Comparison of ENCODE assay signal across 15 cellular contexts in the genomic region with DNA sequence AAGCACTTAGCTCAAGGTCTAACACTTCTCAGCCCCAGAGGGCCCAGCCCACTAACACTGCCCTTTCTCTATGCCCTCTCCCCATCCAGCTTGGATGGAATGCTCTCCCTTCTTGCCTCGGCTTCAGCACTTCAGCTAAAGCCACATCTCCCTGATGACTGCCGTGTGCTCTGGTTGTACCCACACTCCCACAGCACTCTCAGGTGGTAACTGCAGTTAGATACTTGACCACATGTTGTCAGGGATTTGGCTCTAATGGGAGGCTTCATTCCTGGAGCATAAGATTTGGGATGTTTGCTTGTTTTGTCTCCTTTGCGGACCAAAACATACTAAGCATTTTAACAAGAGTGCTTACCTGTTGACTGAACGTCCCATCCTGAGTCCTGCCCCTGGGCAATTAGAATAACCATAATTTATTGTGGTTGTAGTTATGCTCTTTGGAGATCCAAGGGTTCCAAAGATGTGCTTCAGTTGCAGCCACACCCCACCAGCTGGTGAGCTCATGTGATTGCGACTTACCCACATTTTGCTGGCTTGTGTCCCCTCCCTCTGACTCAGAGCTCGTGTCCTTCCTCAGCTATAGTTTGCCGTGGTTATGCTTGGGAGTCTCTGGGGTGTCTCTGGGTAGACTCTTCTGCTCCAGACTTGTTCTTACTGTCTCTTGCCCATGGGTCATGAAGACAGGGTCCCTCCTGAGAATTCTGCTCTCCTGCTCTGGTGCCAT. TPM values are rescaled to one million over a fixed set of nuclear protein-coding genes. Genes with fewer than 3 reads are reported as not detected.
DNase-seq lines count a peak whose midpoint lies in the region; ATAC-seq and TF ChIP-seq lines count a peak whose summit lies in the region.
"Had no signal": no experiment of that assay in that cellular context is flagged by ENCODE, and none has a peak within 500 bp of the region (broad histone marks: within the 10 kb centered on the region; RNA-seq: fewer than 3 reads in every experiment).

No MANE protein-coding gene starts in this region.

- no peak for TF ChIP-seq CTCF in sigmoid colon (IDR thresholded peaks at IDR 0.05)

- TF ChIP-seq POLR2A in sigmoid colon (IDR thresholded peaks at IDR 0.05) = no peak

- no peak overlapping the region for H3K4me3 ChIP-seq in sigmoid colon
- H3K4me3 ChIP-seq: tibial nerve had no signal

- H3K4me1 ChIP-seq in sigmoid colon = no peaks in the 10 kb centered on the region
- H3K4me1 ChIP-seq: tibial nerve had no signal

- peak; percentile 21 for DNase-seq in SIG-M5 treated with dmso at 0.1 percent for 504 hours (lab: John Stamatoyannopoulos, UW; ENCODE audit: unreplicated experiment)
- DNase-seq in SIG-M5 (lab: John Stamatoyannopoulos, UW) = no peak
- DNase-seq in NOMO-1 treated with DMSO at 0.1 percent for 48 hours (lab: John Stamatoyannopoulos, UW; ENCODE audit: unreplicated experiment) = peak; percentile 24
- peak; percentile 60 for DNase-seq in fibroblast of gingiva (ENCODE audit: low read depth)
- DNase-seq in sigmoid colon = no peak
- no peak for DNase-seq in UCSD-AML1 (lab: John Stamatoyannopoulos, UW; ENCODE audit: unreplicated experiment)
- DNase-seq in COR-L47 (lab: John Stamatoyannopoulos, UW) = no peak
- DNase-seq: activated naive CD4-positive, alpha-beta T cell treated with anti-CD3 and anti-CD28 coated beads for 36 hours; left cardiac atrium; natural killer cell; NCI-H82; small intestine had no signal

- H3K27me3 ChIP-seq in sigmoid colon = peaks cover 0 to under 1% (median 0%) of the 10 kb centered on the region in 3 donors

- no peak overlapping the region for H3K27ac ChIP-seq in sigmoid colon
- H3K27ac ChIP-seq: tibial nerve had no signal

- intact Hi-C loops in sigmoid colon (cut with DNase I) = no loop called here

- no peak for TF ChIP-seq EP300 in sigmoid colon (IDR thresholded peaks at IDR 0.05)

- no peaks in the 10 kb centered on the region for H3K9me3 ChIP-seq in sigmoid colon
- H3K9me3 ChIP-seq: tibial nerve had no signal

- H3K36me3 ChIP-seq in sigmoid colon = no peaks in the 10 kb centered on the region
- H3K36me3 ChIP-seq: tibial nerve had no signal

- no peak for ATAC-seq in HG03045 (IDR thresholded peaks at IDR 0.05; ENCODE audit: unreplicated experiment)
- ATAC-seq: natural killer cell had no signal

- 78% methylated on average over 7 of the region's 7 CpGs for WGBS in sigmoid colon, 2 donors

RNA-seq across cellular contexts. Expression of a gene that starts 7.7 kb away (rescaled TPM):
- not detected for total RNA-seq in sigmoid colon
- polyA plus RNA-seq in sigmoid colon = under 1 TPM in 1 of 3 donors, not detected in 2; 0.60 TPM
- total RNA-seq: A673; activated naive CD4-positive, alpha-beta T cell treated with anti-CD3 and anti-CD28 coated beads for 36 hours; natural killer cell; tibial nerve had no signal

RNA-seq across cellular contexts. Expression of a gene that starts 52.2 kb away (rescaled TPM):
- 1 to 10 TPM in 3 of 4 donors, under 1 TPM in 1; 0.27 to 5.3 (median 2.0) TPM for total RNA-seq in sigmoid colon
- 1 to 10 TPM in 2 of 3 donors, under 1 TPM in 1; 0.69 to 2.1 (median 1.2) TPM for polyA plus RNA-seq in sigmoid colon
- total RNA-seq: activated naive CD4-positive, alpha-beta T cell treated with anti-CD3 and anti-CD28 coated beads for 36 hours had no signal

Comparison
In these comparisons a context has a peak if more than half of its experiments do, and no peak if none do; other contexts are left out.
1. DNase-seq: peak in SIG-M5 treated with dmso at 0.1 percent for 504 hours (single experiment), NOMO-1 treated with DMSO at 0.1 percent for 48 hours (single experiment) and fibroblast of gingiva (single experiment); none in SIG-M5 (single experiment), sigmoid colon (single experiment), UCSD-AML1 (single experiment) and COR-L47 (single experiment).